Comparison of ENCODE assay signal across 8 cellular contexts in the genomic region with DNA sequence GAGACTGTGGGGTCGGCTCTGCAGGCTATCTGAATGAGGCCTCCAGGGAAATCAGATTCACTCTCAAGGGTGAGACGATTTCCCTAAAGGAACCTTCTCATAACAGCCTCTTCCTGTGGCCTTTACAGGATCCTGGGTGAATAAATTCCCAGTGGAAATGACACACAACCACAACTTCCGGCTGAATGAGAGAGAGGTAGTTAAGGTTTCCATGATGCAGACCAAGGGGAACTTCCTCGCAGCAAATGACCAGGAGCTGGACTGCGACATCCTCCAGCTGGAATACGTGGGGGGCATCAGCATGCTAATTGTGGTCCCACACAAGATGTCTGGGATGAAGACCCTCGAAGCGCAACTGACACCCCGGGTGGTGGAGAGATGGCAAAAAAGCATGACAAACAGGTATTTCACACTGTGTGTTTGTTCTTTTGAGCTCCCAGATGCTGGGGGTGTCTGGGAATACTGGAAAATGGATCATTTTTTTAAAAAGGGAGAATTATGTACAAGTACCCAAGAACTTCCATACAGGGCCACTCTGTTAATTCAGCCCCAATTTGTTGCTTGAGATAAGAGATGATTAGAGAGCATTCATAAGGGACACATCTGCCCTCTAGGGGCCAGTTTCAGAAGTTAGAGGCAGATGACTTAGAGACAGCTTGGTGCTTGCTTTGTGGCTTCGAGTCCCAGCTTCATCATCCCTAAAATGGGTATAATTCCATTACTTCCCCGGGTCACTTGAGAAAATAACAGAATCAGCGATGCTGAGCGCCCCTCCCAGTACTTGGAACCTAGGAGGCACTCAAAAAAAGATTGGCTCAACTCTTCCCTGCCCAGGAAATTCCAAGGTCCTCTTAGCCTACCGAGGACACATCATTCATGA. TPM values are rescaled to one million over a fixed set of nuclear protein-coding genes. Genes with fewer than 3 reads are reported as not detected.
DNase-seq lines count a peak whose midpoint lies in the region; ATAC-seq, FAIRE-seq and TF ChIP-seq lines count a peak whose summit lies in the region.

No MANE protein-coding gene starts in this region.

- POLR2A ChIA-PET in T-cell (lab: Charles Lee) = no interaction called here

- H3K4me3 ChIP-seq in LNCaP clone FGC (ENCODE audit: low read depth, low read length) (no peak overlapping the region), bronchial epithelial cell (ENCODE audit: low read depth, low read length) (no peak overlapping the region), left lung (no peak overlapping the region)

- H3K36me3 ChIP-seq in bronchial epithelial cell (ENCODE audit: control insufficient read depth, insufficient read depth, low read length) = peaks cover 7% of the 10 kb centered on the region
- peaks cover 0 to 57% of the 10 kb centered on the region in 2 donors for H3K36me3 ChIP-seq in left lung

- intact Hi-C loops in left lung (cut with DNase I) = loop anchor here in 1 of 2 donors (10.0 kb wide), 1 partner anchor 59 kb away; no protein-coding TSS in a partner anchor

- no peak overlapping the region for H3K27ac Mint-ChIP-seq in T-cell

- no peaks in the 10 kb centered on the region for H3K27me3 Mint-ChIP-seq in T-cell

- H3K9me3 Mint-ChIP-seq in T-cell = no peaks in the 10 kb centered on the region

- peak overlapping the region in 1 of 2 donors; percentile 33 for H3K27ac ChIP-seq in left lung

- H3K36me3 Mint-ChIP-seq in T-cell = peaks cover 38% of the 10 kb centered on the region

- no peaks in the 10 kb centered on the region for H3K9me3 ChIP-seq in left lung

- DNase-seq in NCI-H748 (lab: John Stamatoyannopoulos, UW; ENCODE audit: unreplicated experiment) = peak; percentile 34
- DNase-seq in NCI-H748 treated with DMSO at 0.1 percent for 48 hours (lab: John Stamatoyannopoulos, UW) = no peak
- DNase-seq in LNCaP clone FGC (ENCODE audit: low read depth) = no peak
- peak in 28 of 34 experiments; percentile 2 to 52 (median 26) for DNase-seq in T-cell
- DNase-seq in bronchial epithelial cell (ENCODE audit: low read depth) = peak; percentile 69
- no peak for DNase-seq in left lung
- peak; percentile 55 for DNase-seq in stimulated activated CD8-positive, alpha-beta memory T cell treated with anti-CD3 and anti-CD28 coated beads, Interleukin-4, amount 100 ng/mL, for 48 hours

- CTCF ChIA-PET in T-cell (lab: Charles Lee) = interaction anchor here in 1 of 2 donors (0.6 to 1.4 kb wide), 5 partner anchors 9 to 366 kb away, joined by 3 to 7 read pairs (median 4); no protein-coding TSS in a partner anchor

- H3K4me1 Mint-ChIP-seq in T-cell = peaks cover 0 to 7% (median 1%) of the 10 kb centered on the region in 3 donors

- TF ChIP-seq CTCF in LNCaP clone FGC (IDR thresholded peaks at IDR 0.05; ENCODE audit: control insufficient read depth, extremely low read depth, insufficient read depth) (peak; percentile 71), bronchial epithelial cell (IDR thresholded peaks at IDR 0.05; ENCODE audit: insufficient read depth, low read length, severe bottlenecking) (peak; percentile 82), left lung (IDR thresholded peaks at IDR 0.05) (peak; percentile 56 to 64)

- peak; percentile 84 for FAIRE-seq in bronchial epithelial cell (lab: Jason Lieb, UNC)

- H3K27me3 ChIP-seq in bronchial epithelial cell (ENCODE audit: control insufficient read depth, insufficient read depth, low read length) (no peaks in the 10 kb centered on the region), left lung (no peaks in the 10 kb centered on the region)

- ATAC-seq in T-cell (replicated peaks in 1 of 4) (peak; percentile 60 to 77 (median 76)), left lung (peak; percentile 83), HG02938 (IDR thresholded peaks at IDR 0.05; ENCODE audit: unreplicated experiment) (no peak)

- H3K4me3 Mint-ChIP-seq in T-cell = no peak overlapping the region

- peaks cover 0 to 33% of the 10 kb centered on the region in 2 donors for H3K4me1 ChIP-seq in left lung

RNA-seq across cellular contexts. Expression of a gene that starts 10.2 kb away (rescaled TPM):
- under 1 TPM in 3 of 5 donors, not detected in 2; 0.16 to 0.30 (median 0.26) TPM for total RNA-seq in T-cell
- total RNA-seq in bronchial epithelial cell = not detected in 2 replicates
- total RNA-seq in left lung = 1 to 10 TPM in 1 of 2 donors, under 1 TPM in 1; 0.50 to 3.5 TPM

Comparison
In these comparisons a context has a peak if more than half of its experiments do, and no peak if none do; other contexts are left out.
1. DNase-seq: peak in NCI-H748 (single experiment), T-cell (28 of 34), bronchial epithelial cell (single experiment) and stimulated activated CD8-positive, alpha-beta memory T cell treated with anti-CD3 and anti-CD28 coated beads, Interleukin-4, amount 100 ng/mL, for 48 hours (single experiment); none in NCI-H748 treated with DMSO at 0.1 percent for 48 hours (single experiment), LNCaP clone FGC (single experiment) and left lung (0 of 2).
2. Peak in every context shown above with its lines, with median percentiles within 50 percentile points of each other: CTCF ChIP-seq.